ENCODE assay signal across 21 cellular contexts in the genomic region with DNA sequence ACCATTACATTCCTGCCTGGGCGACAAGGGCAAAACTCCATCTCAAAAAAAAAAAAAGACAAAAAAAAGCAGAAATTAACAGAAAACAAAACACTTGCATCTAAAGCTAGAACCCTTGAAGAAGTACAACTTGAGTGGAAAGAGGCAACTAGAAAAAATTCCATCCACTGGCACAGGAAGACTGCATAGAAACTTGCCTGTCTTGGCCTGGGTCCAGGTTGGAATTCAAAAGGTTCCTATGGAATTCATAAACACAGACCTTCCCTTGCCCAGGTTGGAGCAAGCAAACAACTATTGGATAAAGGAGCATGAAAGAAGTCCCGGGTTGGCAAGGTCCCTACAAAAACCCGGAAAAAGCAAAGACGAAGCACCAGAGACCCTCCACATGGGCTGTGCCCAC.
A peak's percentile ranks its signal among the peaks of the same experiment; 100 is the strongest.
DNase-seq lines count a peak whose midpoint lies in the region; ATAC-seq and TF ChIP-seq lines count a peak whose summit lies in the region.
"Had no signal": no experiment of that assay in that cellular context is flagged by ENCODE, and none has a peak within 500 bp of the region (broad histone marks: within the 10 kb centered on the region; RNA-seq: fewer than 3 reads in every experiment).

No MANE protein-coding gene starts in this region.

- no peak overlapping the region for H4K12ac ChIP-seq in trophoblast cell (ENCODE audit: low read depth, low read length)

- H3K9me3 ChIP-seq in esophagus muscularis mucosa (no peaks in the 10 kb centered on the region), trophoblast cell (ENCODE audit: insufficient read depth, low read depth, low read length) (no peaks in the 10 kb centered on the region)
- H3K9me3 ChIP-seq: Caco-2 had no signal

- no peak overlapping the region for H3K4me2 ChIP-seq in trophoblast cell (ENCODE audit: low read length)
- H3K4me2 ChIP-seq: BLaER1 had no signal

- CTCF ChIA-PET in activated CD4-positive, alpha-beta T cell treated with anti-CD3 and anti-CD28 coated beads for 36 hours (lab: Charles Lee) = interaction anchor here (0.6 kb wide), 1 partner anchor 165 kb away, joined by 4 read pairs; no protein-coding TSS in a partner anchor

- H2BK120ac ChIP-seq in trophoblast cell (ENCODE audit: insufficient read depth, low read length, poor library complexity) = peak overlapping the region; percentile 82

- no peak overlapping the region for H2AFZ ChIP-seq in trophoblast cell (ENCODE audit: insufficient read depth, low read length, poor library complexity)
- H2AFZ ChIP-seq: GM23248 had no signal

- peak overlapping the region; percentile 96 for H2AK5ac ChIP-seq in trophoblast cell (ENCODE audit: low read length)

- H3K4me1 ChIP-seq in esophagus muscularis mucosa = no peaks in the 10 kb centered on the region
- peaks cover 19 to 22% of the 10 kb centered on the region in 2 experiments for H3K4me1 ChIP-seq in trophoblast cell (ENCODE audit: control insufficient read depth in 1 of 2, insufficient read depth in 2 of 2, low read length in 2 of 2)
- H3K4me1 ChIP-seq: BLaER1, Caco-2 had no signal

- H3K79me1 ChIP-seq in trophoblast cell (ENCODE audit: low read length) = peaks cover 20% of the 10 kb centered on the region

- H2BK12ac ChIP-seq in trophoblast cell (ENCODE audit: low read length) = peak overlapping the region; percentile 65

- TF ChIP-seq EP300 in esophagus muscularis mucosa (IDR thresholded peaks at IDR 0.05) = no peak

- no peak for TF ChIP-seq CTCF in esophagus muscularis mucosa (IDR thresholded peaks at IDR 0.05)

- H3K27ac ChIP-seq in esophagus muscularis mucosa (replicated peaks in 1 of 4) (no peak overlapping the region), trophoblast cell (ENCODE audit: low read depth, low read length) (no peak overlapping the region)
- H3K27ac ChIP-seq: 22Rv1, BLaER1, C4-2B, GM23248 had no signal

- H3K79me2 ChIP-seq in trophoblast cell (ENCODE audit: control insufficient read depth, insufficient read depth, low read length, poor library complexity) = no peaks in the 10 kb centered on the region

- TF ChIP-seq POLR2A in esophagus muscularis mucosa (IDR thresholded peaks at IDR 0.05; ENCODE audit: low read depth) = no peak

- peak overlapping the region; percentile 53 for H3K4ac ChIP-seq in trophoblast cell (ENCODE audit: low read depth, low read length)

- H4K91ac ChIP-seq in trophoblast cell (ENCODE audit: low read depth, low read length) = peak overlapping the region; percentile 65

- H3K23ac ChIP-seq in trophoblast cell (ENCODE audit: low read length) = no peak overlapping the region

- peak overlapping the region; percentile 67 for H3K18ac ChIP-seq in trophoblast cell (ENCODE audit: low read length)

- no peaks in the 10 kb centered on the region for H3K4me1 Mint-ChIP-seq in activated CD4-positive, alpha-beta T cell treated with anti-CD3 and anti-CD28 coated beads for 36 hours
- H3K4me1 Mint-ChIP-seq: B cell; CD4-positive, CD25-positive, alpha-beta regulatory T cell had no signal

- POLR2A ChIA-PET in activated CD4-positive, alpha-beta T cell treated with anti-CD3 and anti-CD28 coated beads for 36 hours (lab: Charles Lee) = no interaction called here

- H3K4me3 ChIP-seq in esophagus muscularis mucosa (no peak overlapping the region), trophoblast cell (ENCODE audit: low read depth, low read length) (no peak overlapping the region)
- H3K4me3 ChIP-seq: BLaER1, GM23248 had no signal

- no peak for ATAC-seq in activated CD4-positive, alpha-beta T cell treated with anti-CD3 and anti-CD28 coated beads for 36 hours
- no peak for ATAC-seq in HG02759 (IDR thresholded peaks at IDR 0.05; ENCODE audit: unreplicated experiment)
- ATAC-seq: CD8-positive, alpha-beta T cell had no signal

- no peak overlapping the region for H4K8ac ChIP-seq in trophoblast cell (ENCODE audit: low read depth, low read length)

- 97% methylated on average over 4 of the region's 4 CpGs for WGBS in esophagus muscularis mucosa
- no CpG with 5 or more reads among the region's 4 CpGs for WGBS in trophoblast cell (ENCODE audit: extremely low coverage, insufficient coverage, insufficient read length)

- H3K9ac ChIP-seq in trophoblast cell (ENCODE audit: low read length) = no peak overlapping the region
- H3K9ac ChIP-seq: BLaER1, GM23248 had no signal

- H3K36me3 Mint-ChIP-seq in activated CD4-positive, alpha-beta T cell treated with anti-CD3 and anti-CD28 coated beads for 36 hours (ENCODE audit: low read depth) = no peaks in the 10 kb centered on the region
- H3K36me3 Mint-ChIP-seq: CD4-positive, CD25-positive, alpha-beta regulatory T cell; CD8-positive, alpha-beta T cell had no signal

- H3K27me3 ChIP-seq in esophagus muscularis mucosa (no peaks in the 10 kb centered on the region), trophoblast cell (ENCODE audit: insufficient read depth, low read length) (no peaks in the 10 kb centered on the region)
- H3K27me3 ChIP-seq: BLaER1 had no signal

- H3K36me3 ChIP-seq in esophagus muscularis mucosa (no peaks in the 10 kb centered on the region), trophoblast cell (ENCODE audit: control insufficient read depth in 1 of 2, insufficient read depth in 2 of 2, low read length in 2 of 2) (no peaks in the 10 kb centered on the region)
- H3K36me3 ChIP-seq: BLaER1 had no signal

- intact Hi-C loops in esophagus muscularis mucosa (cut with DNase I) = no loop called here
- intact Hi-C loops in activated CD4-positive, alpha-beta T cell treated with anti-CD3 and anti-CD28 coated beads for 36 hours (cut with DNase I, micrococcal nuclease) = no loop called here

- peak; percentile 23 for DNase-seq in NCI-H69 (lab: John Stamatoyannopoulos, UW)
- DNase-seq in dermis blood vessel endothelial cell = peak; percentile 83
- peak; percentile 62 for DNase-seq in esophagus muscularis mucosa (ENCODE audit: extremely low spot score)
- DNase-seq in trophoblast cell = no peak
- no peak for DNase-seq in NCI-H2107 (lab: John Stamatoyannopoulos, UW)
- DNase-seq in midbrain (lab: John Stamatoyannopoulos, UW) = no peak
- no peak for DNase-seq in activated CD4-positive, alpha-beta T cell treated with anti-CD3 and anti-CD28 coated beads for 36 hours
- DNase-seq: Caco-2; CD4-positive, CD25-positive, alpha-beta regulatory T cell; CD8-positive, alpha-beta T cell; DMS 273 treated with DMSO at 0.1 percent for 48 hours; DMS79 treated with DMSO at 0.1 percent for 48 hours; GF-D8; GM23248; H7; HCEC 1CT had no signal

- H3K14ac ChIP-seq in trophoblast cell (ENCODE audit: low read length) = no peak overlapping the region

- peaks cover 13% of the 10 kb centered on the region for H3K27me3 Mint-ChIP-seq in activated CD4-positive, alpha-beta T cell treated with anti-CD3 and anti-CD28 coated beads for 36 hours

- no peak overlapping the region for H3K4me3 Mint-ChIP-seq in activated CD4-positive, alpha-beta T cell treated with anti-CD3 and anti-CD28 coated beads for 36 hours
- H3K4me3 Mint-ChIP-seq: B cell; CD4-positive, CD25-positive, alpha-beta regulatory T cell; CD8-positive, alpha-beta T cell had no signal

- H3K27ac Mint-ChIP-seq in activated CD4-positive, alpha-beta T cell treated with anti-CD3 and anti-CD28 coated beads for 36 hours = no peak overlapping the region
- H3K27ac Mint-ChIP-seq: B cell; CD4-positive, CD25-positive, alpha-beta regulatory T cell; CD8-positive, alpha-beta T cell had no signal

- H2BK5ac ChIP-seq in trophoblast cell (ENCODE audit: low read depth, low read length, poor library complexity) = peak overlapping the region; percentile 71

- H3K9me3 Mint-ChIP-seq in activated CD4-positive, alpha-beta T cell treated with anti-CD3 and anti-CD28 coated beads for 36 hours (ENCODE audit: low read depth) = no peaks in the 10 kb centered on the region
- H3K9me3 Mint-ChIP-seq: CD8-positive, alpha-beta T cell had no signal

Comparison
In these comparisons a context has a peak if more than half of its experiments do, and no peak if none do; other contexts are left out.
1. DNase-seq: peak in NCI-H69 (single experiment), dermis blood vessel endothelial cell (single experiment) and esophagus muscularis mucosa (single experiment); none in trophoblast cell (0 of 2), NCI-H2107 (single experiment), midbrain (single experiment) and activated CD4-positive, alpha-beta T cell treated with anti-CD3 and anti-CD28 coated beads for 36 hours (single experiment).